Comparison of ENCODE assay signal across 8 cellular contexts in genomic region chr10:6416892-6417512, GRCh38.
A peak's percentile ranks its signal among the peaks of the same experiment; 100 is the strongest.
DNase-seq lines count a peak whose midpoint lies in the region; ATAC-seq, FAIRE-seq and TF ChIP-seq lines count a peak whose summit lies in the region.

No MANE protein-coding gene starts in this region.

- H3K27ac ChIP-seq in breast epithelium (no peak overlapping the region), keratinocyte (ENCODE audit: control insufficient read depth, insufficient read depth, low read length) (no peak overlapping the region), thoracic aorta (no peak overlapping the region)
- no peak overlapping the region for H3K27ac ChIP-seq in effector memory CD4-positive, alpha-beta T cell (ENCODE audit: insufficient read depth, low read length, poor library complexity, severe bottlenecking)

- TF ChIP-seq CTCF in GM12872 (IDR thresholded peaks at IDR 0.05; ENCODE audit: insufficient read depth, low read depth, low read length) (peak; percentile 61; the same call in 2 of the 3 replicates), breast epithelium (IDR thresholded peaks at IDR 0.05) (peak in 2 of 3 donors; percentile 44 to 65), keratinocyte (optimal IDR thresholded peaks at IDR 0.05 in 1 of 3, IDR thresholded peaks at IDR 0.05 in 1 of 3, conservative IDR thresholded peaks at IDR 0.05 in 1 of 3; ENCODE audit: extremely low read depth in 1 of 3, insufficient read depth in 2 of 3, low read length in 3 of 3) (peak; percentile 16 to 78 (median 53)), thoracic aorta (IDR thresholded peaks at IDR 0.05) (peak; percentile 52)

- H3K79me2 ChIP-seq in keratinocyte (ENCODE audit: control insufficient read depth, insufficient read depth, low read length), result no peaks in the 10 kb centered on the region

- no peak for ATAC-seq in thoracic aorta (ENCODE audit: insufficient number of reproducible peaks, low FRiP score, low read depth)
- no peak for ATAC-seq in HG02763 (IDR thresholded peaks at IDR 0.05; ENCODE audit: unreplicated experiment)

- intact Hi-C loops in breast epithelium (cut with DNase I; ENCODE audit: low total_unique reads), result loop anchor here (10.0 kb wide), 1 partner anchor 1118 kb away; no protein-coding TSS in a partner anchor

- FAIRE-seq in keratinocyte (lab: Jason Lieb, UNC), result peak; percentile 32

- no peaks in the 10 kb centered on the region for H4K20me1 ChIP-seq in keratinocyte (ENCODE audit: control insufficient read depth, extremely low read depth, insufficient read depth, low read length)

- no peaks in the 10 kb centered on the region for H3K4me1 ChIP-seq in breast epithelium
- H3K4me1 ChIP-seq in keratinocyte (ENCODE audit: control insufficient read depth, extremely low read depth, insufficient read depth, low read length), result no peaks in the 10 kb centered on the region
- no peaks in the 10 kb centered on the region for H3K4me1 ChIP-seq in thoracic aorta (ENCODE audit: control insufficient read depth in 1 of 2, low read depth in 2 of 2)
- H3K4me1 ChIP-seq in effector memory CD4-positive, alpha-beta T cell (ENCODE audit: control insufficient read depth, insufficient read depth, low read length, poor library complexity, severe bottlenecking), result no peaks in the 10 kb centered on the region

- H3K9me3 ChIP-seq in breast epithelium (no peaks in the 10 kb centered on the region), keratinocyte (ENCODE audit: control insufficient read depth, low read depth, low read length) (no peaks in the 10 kb centered on the region), thoracic aorta (no peaks in the 10 kb centered on the region)
- no peaks in the 10 kb centered on the region for H3K9me3 ChIP-seq in effector memory CD4-positive, alpha-beta T cell (ENCODE audit: control insufficient read depth, low read length)

- peak; percentile 58 for DNase-seq in AG08395 (ENCODE audit: low spot score)
- DNase-seq in NCI-H2227 (lab: John Stamatoyannopoulos, UW; ENCODE audit: unreplicated experiment), result peak; percentile 61
- DNase-seq in breast epithelium (ENCODE audit: low spot score in 2 of 2), result no peak
- DNase-seq in keratinocyte (ENCODE audit: low read depth, low spot score), result no peak
- no peak for DNase-seq in thoracic aorta (ENCODE audit: low spot score)
- DNase-seq in effector memory CD4-positive, alpha-beta T cell, result no peak

- no peak overlapping the region for H3K4me2 ChIP-seq in keratinocyte (ENCODE audit: control insufficient read depth, extremely low read depth, insufficient read depth, low read depth, low read length)

- dilution Hi-C loops in keratinocyte (cut with MboI; ENCODE audit: extremely low pct_ligation_motif_present, low sequenced_read_pairs), result no loop called here

- TF ChIP-seq POLR2A in breast epithelium (IDR thresholded peaks at IDR 0.05), result no peak

- no peaks in the 10 kb centered on the region for H3K27me3 ChIP-seq in breast epithelium
- H3K27me3 ChIP-seq in keratinocyte (ENCODE audit: control insufficient read depth, extremely low read depth, insufficient read depth, low read length), result no peaks in the 10 kb centered on the region
- no peaks in the 10 kb centered on the region for H3K27me3 ChIP-seq in thoracic aorta (replicated peaks; ENCODE audit: insufficient read depth)
- no peaks in the 10 kb centered on the region for H3K27me3 ChIP-seq in effector memory CD4-positive, alpha-beta T cell (replicated peaks; ENCODE audit: control insufficient read depth, insufficient read depth, low read length, poor library complexity, severe bottlenecking)

- H3K36me3 ChIP-seq in breast epithelium (no peaks in the 10 kb centered on the region), keratinocyte (ENCODE audit: control insufficient read depth in 2 of 2, extremely low read depth in 1 of 2, insufficient read depth in 2 of 2, low read length in 2 of 2) (no peaks in the 10 kb centered on the region), thoracic aorta (no peaks in the 10 kb centered on the region)
- H3K36me3 ChIP-seq in effector memory CD4-positive, alpha-beta T cell (ENCODE audit: control insufficient read depth, insufficient read depth, low read length), result no peaks in the 10 kb centered on the region

- H2AFZ ChIP-seq in keratinocyte (ENCODE audit: control insufficient read depth, low read length), result no peak overlapping the region

- H3K9me1 ChIP-seq in keratinocyte (ENCODE audit: control insufficient read depth, extremely low read depth, insufficient read depth, low read length), result no peaks in the 10 kb centered on the region

- H3K9ac ChIP-seq in keratinocyte (ENCODE audit: control insufficient read depth, extremely low read depth, insufficient read depth, low read length), result no peak overlapping the region

- H3K4me3 ChIP-seq in breast epithelium (no peak overlapping the region), keratinocyte (ENCODE audit: control insufficient read depth in 2 of 3, extremely low read depth in 1 of 3, insufficient read depth in 2 of 3, low read depth in 1 of 3, low read length in 3 of 3) (no peak overlapping the region), thoracic aorta (no peak overlapping the region)
- no peak overlapping the region for H3K4me3 ChIP-seq in effector memory CD4-positive, alpha-beta T cell (ENCODE audit: insufficient read depth, low read depth, low read length, poor library complexity, severe bottlenecking)

Comparison
In these comparisons a context has a peak if more than half of its experiments do, and no peak if none do; other contexts are left out.
1. DNase-seq: peak in AG08395 (single experiment) and NCI-H2227 (single experiment); none in breast epithelium (0 of 2), keratinocyte (single experiment), thoracic aorta (single experiment) and effector memory CD4-positive, alpha-beta T cell (0 of 3).
2. Peak in every context shown above with its lines, with median percentiles within 50 percentile points of each other: CTCF ChIP-seq.